In the genomic region with DNA sequence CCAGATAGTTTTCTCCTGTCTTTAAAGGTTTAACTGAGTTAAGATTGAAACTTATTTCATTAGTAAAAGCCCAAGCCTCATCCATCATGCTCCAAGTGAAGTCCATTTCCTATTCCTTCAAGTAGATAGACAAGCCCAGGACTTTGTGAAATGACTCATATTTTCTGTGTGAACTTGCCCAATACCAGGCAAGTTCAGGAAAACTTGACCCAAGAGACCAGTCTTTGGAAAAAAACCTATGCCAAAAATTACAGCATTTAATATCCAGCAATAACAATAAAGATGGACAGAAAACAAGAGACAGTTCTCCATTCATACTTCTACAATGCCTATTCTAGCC, we compare ENCODE assay signal across 8 cellular contexts. TPM values are rescaled to one million over a fixed set of nuclear protein-coding genes. Genes with fewer than 3 reads are reported as not detected.
DNase-seq lines count a peak whose midpoint lies in the region; ATAC-seq and TF ChIP-seq lines count a peak whose summit lies in the region.

No MANE protein-coding gene starts in this region.

- no peak overlapping the region for H3K27ac Mint-ChIP-seq in mesothelial cell of epicardium

- H3K4me3 Mint-ChIP-seq in mesothelial cell of epicardium: peak overlapping the region; percentile 86

- H3K9me3 ChIP-seq in Karpas-422 (ENCODE audit: low read length): no peaks in the 10 kb centered on the region

- no peak for DNase-seq in Karpas-422
- DNase-seq in choroid plexus epithelial cell (ENCODE audit: low read depth): peak; percentile 78
- DNase-seq in mesothelial cell of epicardium (ENCODE audit: low spot score in 2 of 2, unreplicated experiment in 2 of 2): no peak
- DNase-seq in KG1 (lab: John Stamatoyannopoulos, UW): no peak
- no peak for DNase-seq in mucosa of gallbladder (ENCODE audit: low spot score)

- TF ChIP-seq CTCF in choroid plexus epithelial cell (conservative IDR thresholded peaks at IDR 0.05; ENCODE audit: low read depth, low read length): no peak
- TF ChIP-seq CTCF in mesothelial cell of epicardium (IDR thresholded peaks at IDR 0.05; ENCODE audit: unreplicated experiment): no peak

- H3K9ac ChIP-seq in Karpas-422 (ENCODE audit: low read length): no peak overlapping the region

- ATAC-seq in HG03196 (IDR thresholded peaks at IDR 0.05; ENCODE audit: unreplicated experiment) (no peak), GM21515 (IDR thresholded peaks at IDR 0.05; ENCODE audit: unreplicated experiment) (no peak)

- H3K79me2 ChIP-seq in ACC112 (ENCODE audit: control insufficient read depth, insufficient read depth, low read length, unreplicated experiment) (peaks cover 6% of the 10 kb centered on the region), Karpas-422 (ENCODE audit: low read length) (no peaks in the 10 kb centered on the region)

- no peaks in the 10 kb centered on the region for H4K20me1 ChIP-seq in Karpas-422 (ENCODE audit: insufficient read depth, low read depth, low read length)

- H3K27ac ChIP-seq in ACC112 (ENCODE audit: low read depth, low read length) (peak overlapping the region; percentile 78), Karpas-422 (ENCODE audit: low read length) (no peak overlapping the region)

- no peaks in the 10 kb centered on the region for H3K9me3 Mint-ChIP-seq in mesothelial cell of epicardium

- no peaks in the 10 kb centered on the region for H3K36me3 Mint-ChIP-seq in mesothelial cell of epicardium

- H3K4me1 Mint-ChIP-seq in mesothelial cell of epicardium: peaks cover 35% of the 10 kb centered on the region

- peak overlapping the region; percentile 88 for H3K4me2 ChIP-seq in Karpas-422 (ENCODE audit: low read depth, low read length, poor library complexity, severe bottlenecking)

- peak overlapping the region; percentile 62 for H2AFZ ChIP-seq in ACC112 (ENCODE audit: low read length, unreplicated experiment)
- peak overlapping the region; percentile 95; the same call in 1 of the 2 replicates for H2AFZ ChIP-seq in Karpas-422 (ENCODE audit: low read length)

- H3K9me2 ChIP-seq in Karpas-422 (replicated peaks; ENCODE audit: insufficient read depth, low read length): no peaks in the 10 kb centered on the region

- H3K36me3 ChIP-seq in ACC112 (ENCODE audit: insufficient read depth, low read length) (0 out of 2 replicates have a peak, but pooled peaks cover under 1% of the 10 kb centered on the region), Karpas-422 (ENCODE audit: insufficient read depth, low read length) (no peaks in the 10 kb centered on the region)

- H3K4me1 ChIP-seq in ACC112 (ENCODE audit: control insufficient read depth, insufficient read depth, low read length, unreplicated experiment): peaks cover 14% of the 10 kb centered on the region
- peaks cover 12% of the 10 kb centered on the region for H3K4me1 ChIP-seq in Karpas-422 (ENCODE audit: low read length)

- H3K27me3 ChIP-seq in ACC112 (ENCODE audit: insufficient read depth, low read length) (no peaks in the 10 kb centered on the region), Karpas-422 (ENCODE audit: low read length) (no peaks in the 10 kb centered on the region)

- H3K27me3 Mint-ChIP-seq in mesothelial cell of epicardium (ENCODE audit: low read depth): peaks cover 38% of the 10 kb centered on the region

- H3K4me3 ChIP-seq in ACC112 (ENCODE audit: low read depth, low read length) (peak overlapping the region; percentile 78), Karpas-422 (ENCODE audit: low read length) (peak overlapping the region; percentile 81; the same call in 1 of the 2 replicates), choroid plexus epithelial cell (ENCODE audit: low read depth, low read length) (peak overlapping the region; percentile 96)

RNA-seq across cellular contexts. Expression of a gene that starts 0.4 kb away (rescaled TPM):
- total RNA-seq in Karpas-422 (2014; rRNA removed; shearing (Covaris generic); ENCODE audit: low replicate concordance): 3.1 and 3.6 TPM in 2 replicates
- total RNA-seq in mesothelial cell of epicardium (8.7 to 10.4 TPM (median 8.7 TPM) in 3 replicates), mucosa of gallbladder (30.1 TPM)

RNA-seq across cellular contexts. Expression of a gene that starts 25.7 kb away (rescaled TPM):
- 36.4 and 56.9 TPM in 2 replicates for total RNA-seq in Karpas-422 (2014; rRNA removed; shearing (Covaris generic); ENCODE audit: low replicate concordance)
- total RNA-seq in mesothelial cell of epicardium (280 to 304 TPM (median 289 TPM) in 3 replicates), mucosa of gallbladder (133 TPM)

RNA-seq across cellular contexts. Expression of a gene that starts 37.3 kb away (rescaled TPM):
- 5.1 and 8.7 TPM in 2 replicates for total RNA-seq in Karpas-422 (2014; rRNA removed; shearing (Covaris generic); ENCODE audit: low replicate concordance)
- total RNA-seq in mesothelial cell of epicardium (18.9 to 21.5 TPM (median 19.4 TPM) in 3 replicates), mucosa of gallbladder (40.5 TPM)
